Comparison of ENCODE assay signal across 1 cellular context in genomic region chr5:160020969-160021368, GRCh38.
TF ChIP-seq lines count a peak whose summit lies in the region.

No MANE protein-coding gene starts in this region.

TF ChIP-seq in SK-N-SH, 30 proteins besides CTCF, POLR2A, EP300 and RAD21 (continued from another document):
- TF ChIP-seq CHD2 (IDR thresholded peaks at IDR 0.05; ENCODE audit: low read length, partially characterized antibody): no peak
- no peak for TF ChIP-seq FOXM1 (IDR thresholded peaks at IDR 0.05; ENCODE audit: low read depth)
- no peak for TF ChIP-seq GABPA (IDR thresholded peaks at IDR 0.05; ENCODE audit: low read depth)
- no peak for TF ChIP-seq USF1 (IDR thresholded peaks at IDR 0.05; ENCODE audit: borderline replicate concordance, low read depth)
- no peak for TF ChIP-seq EZH2phosphoT487 (IDR thresholded peaks at IDR 0.05; ENCODE audit: borderline replicate concordance, low read depth)
- TF ChIP-seq NFIC (IDR thresholded peaks at IDR 0.05; ENCODE audit: borderline replicate concordance): no peak
TF ChIP-seq in SK-N-SH: peak in this region for 0.
